Comparison of ENCODE assay signal across 8 cellular contexts in the genomic region with DNA sequence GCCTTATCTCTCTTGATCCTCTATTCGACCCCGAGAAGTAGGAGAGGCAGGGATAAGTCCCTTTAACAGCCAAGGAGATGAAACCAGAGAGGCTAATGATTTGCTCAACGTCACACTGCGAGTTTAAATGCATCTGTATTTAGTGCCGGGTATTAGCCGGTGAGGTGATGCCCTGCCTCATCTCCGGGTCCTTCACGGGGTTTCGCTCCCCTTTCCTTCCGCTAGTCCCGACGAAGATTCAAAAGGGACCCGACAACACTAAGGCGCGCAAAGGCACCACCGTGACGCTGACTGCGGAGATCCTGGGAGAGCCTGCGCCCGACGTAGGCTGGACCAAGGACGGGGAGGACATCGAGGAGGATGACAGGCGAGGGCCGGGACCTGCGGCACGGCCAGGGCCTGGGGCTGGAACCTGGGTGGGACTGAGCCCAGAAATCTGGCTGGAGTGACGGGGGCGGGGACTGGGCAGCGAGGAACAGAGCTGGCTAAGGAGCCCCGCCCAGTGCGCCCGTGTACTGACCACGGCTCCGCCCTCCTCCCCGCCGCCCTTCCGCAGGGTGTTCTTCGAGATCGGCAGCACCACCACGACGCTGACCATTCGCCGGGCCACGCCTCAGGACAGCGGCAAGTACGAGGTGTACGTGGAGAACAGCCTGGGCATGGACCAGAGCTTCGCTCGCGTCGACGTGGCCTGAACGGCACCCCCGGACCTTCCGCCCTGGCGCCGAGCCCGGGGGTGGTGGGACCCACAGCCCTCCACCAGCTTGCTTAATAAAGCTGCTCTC. TPM values are rescaled to one million over a fixed set of nuclear protein-coding genes. Genes with fewer than 3 reads are reported as not detected.
DNase-seq lines count a peak whose midpoint lies in the region; ATAC-seq, FAIRE-seq and TF ChIP-seq lines count a peak whose summit lies in the region.

No MANE protein-coding gene starts in this region.

- H3K9me3 ChIP-seq in small intestine (ENCODE audit: control insufficient read depth, low read depth), result no peaks in the 10 kb centered on the region

- FAIRE-seq in small intestine (lab: Jason Lieb, UNC), result no peak

- ATAC-seq in HG03159 (IDR thresholded peaks at IDR 0.05; ENCODE audit: unreplicated experiment) (peak; percentile 3), GM21360 (IDR thresholded peaks at IDR 0.05; ENCODE audit: unreplicated experiment) (no peak)

- DNase-seq in stimulated activated CD4-positive, alpha-beta T cell treated with anti-CD3 and anti-CD28 coated beads, Interleukin-2, amount 100 ng/mL, for 24 hours, result peak; percentile 35 to 39
- no peak for DNase-seq in stimulated activated CD4-positive, alpha-beta T cell treated with anti-CD3 and anti-CD28 coated beads, Interleukin-2, amount 100 ng/mL, for 48 hours
- DNase-seq in SHP77 (lab: John Stamatoyannopoulos, UW) (peak; percentile 19 to 74), cardiac fibroblast (ENCODE audit: low read depth in 2 of 2) (peak; percentile 86 to 89), islet precursor cell (peak; percentile 90), small intestine (peak; percentile 81)

- H3K4me3 ChIP-seq in cardiac fibroblast (replicated peaks in 1 of 2; ENCODE audit: low read depth in 2 of 2, low read length in 2 of 2) (peak overlapping the region; percentile 58 to 83), small intestine (ENCODE audit: low read depth in 1 of 2, low read length in 2 of 2) (peak overlapping the region; percentile 44 to 77)

- H3K27me3 ChIP-seq in small intestine (ENCODE audit: control insufficient read depth in 2 of 2, insufficient read depth in 2 of 2, low read length in 2 of 2), result peaks cover 0 to 10% of the 10 kb centered on the region in 2 donors

- peak overlapping the region; percentile 94 to 99 for H3K27ac ChIP-seq in small intestine (ENCODE audit: low read depth in 1 of 2, low read length in 1 of 2)

- no peak for TF ChIP-seq CTCF in cardiac fibroblast (IDR thresholded peaks at IDR 0.05; ENCODE audit: low read depth, low read length)

- peaks cover 4 to 7% of the 10 kb centered on the region in 2 donors for H3K4me1 ChIP-seq in small intestine (ENCODE audit: control insufficient read depth in 2 of 2, insufficient read depth in 1 of 2, low read depth in 1 of 2, low read length in 1 of 2)

- 0 to 2% (median 2%) methylated on average over 55 to 59 of the region's 59 CpGs for WGBS in small intestine, 3 donors

- no peaks in the 10 kb centered on the region for H3K36me3 ChIP-seq in small intestine (ENCODE audit: control insufficient read depth in 2 of 2, insufficient read depth in 2 of 2, low read length in 2 of 2)

RNA-seq across cellular contexts. Expression of a gene that starts 1.0 kb away (rescaled TPM):
- 10 to 100 TPM; 52.6 to 63.5 (median 59.3) TPM for polyA plus RNA-seq in small intestine

RNA-seq across cellular contexts. Expression of a gene that starts 16.6 kb away (rescaled TPM):
- polyA plus RNA-seq in small intestine, result under 1 TPM in 1 of 3 donors, not detected in 2; 0.04 TPM

RNA-seq across cellular contexts. Expression of a gene that starts 45.9 kb away (rescaled TPM):
- 10 to 100 TPM in 2 of 3 donors, 1 to 10 TPM in 1; 8.7 to 51.9 (median 49.0) TPM for polyA plus RNA-seq in small intestine

RNA-seq across cellular contexts. Expression of a gene that starts 46.1 kb away (rescaled TPM):
- polyA plus RNA-seq in small intestine, result 10 to 100 TPM in 1 of 3 donors, 1 to 10 TPM in 2; 1.8 to 23.5 (median 9.6) TPM

Comparison
In these comparisons a context has a peak if more than half of its experiments do, and no peak if none do; other contexts are left out.
1. DNase-seq: peak in stimulated activated CD4-positive, alpha-beta T cell treated with anti-CD3 and anti-CD28 coated beads, Interleukin-2, amount 100 ng/mL, for 24 hours (2 of 2), SHP77 (2 of 2), cardiac fibroblast (2 of 2), islet precursor cell (single experiment) and small intestine (single experiment); none in stimulated activated CD4-positive, alpha-beta T cell treated with anti-CD3 and anti-CD28 coated beads, Interleukin-2, amount 100 ng/mL, for 48 hours (0 of 2).